Comparison of ENCODE assay signal across 8 cellular contexts in genomic region chr2:54579682-54580349, GRCh38.
DNase-seq lines count a peak whose midpoint lies in the region; ATAC-seq, FAIRE-seq and TF ChIP-seq lines count a peak whose summit lies in the region.

No MANE protein-coding gene starts in this region.

- intact Hi-C loops in CD4-positive, alpha-beta T cell (cut with DNase I, micrococcal nuclease): loop anchor here in 1 of 2 experiments (10.0 kb wide), 1 partner anchor 1035 kb away; the partner anchor contains the start of gene PPP4R3B
- intact Hi-C loops in left lung (cut with DNase I): no loop called here

- peak; percentile 53 for ATAC-seq in CD4-positive, alpha-beta T cell (ENCODE audit: poor library complexity)
- ATAC-seq in HG03196 (IDR thresholded peaks at IDR 0.05; ENCODE audit: unreplicated experiment) (peak; percentile 79), left lung (peak; percentile 26)
- peak; percentile 44 to 67 for ATAC-seq in activated CD4-positive, CD25-positive, alpha-beta regulatory T cell treated with anti-CD3 and anti-CD28 coated beads, Interleukin-2, amount 50 U/mL, for 24 hours

- peak overlapping the region; percentile 96 for H3K27ac Mint-ChIP-seq in CD4-positive, alpha-beta T cell
- H3K27ac Mint-ChIP-seq in HFFc6: no peak overlapping the region

- H3K36me3 Mint-ChIP-seq in CD4-positive, alpha-beta T cell (ENCODE audit: low read depth): peaks cover 16% of the 10 kb centered on the region
- H3K36me3 Mint-ChIP-seq in HFFc6 (ENCODE audit: low read depth): peaks cover 12% of the 10 kb centered on the region

- peak overlapping the region; percentile 75 for H3K27ac ChIP-seq in CD4-positive, alpha-beta T cell (ENCODE audit: low read depth, low read length)
- H3K27ac ChIP-seq in left lung: peak overlapping the region; percentile 42 to 71

- H3K27me3 ChIP-seq in CD4-positive, alpha-beta T cell (ENCODE audit: control insufficient read depth, insufficient read depth, low read length): no peaks in the 10 kb centered on the region
- H3K27me3 ChIP-seq in left lung (no peaks in the 10 kb centered on the region), H7 (ENCODE audit: control insufficient read depth, insufficient read depth, low read length) (no peaks in the 10 kb centered on the region)

- H3K4me3 Mint-ChIP-seq in CD4-positive, alpha-beta T cell: peak overlapping the region; percentile 70
- H3K4me3 Mint-ChIP-seq in HFFc6: no peak overlapping the region

- peak in 7 of 10 experiments; percentile 38 to 46 (median 42) for DNase-seq in CD4-positive, alpha-beta T cell
- DNase-seq in GM19239 (ENCODE audit: insufficient read length, low spot score) (no peak), left lung (no peak), HCEC 1CT (no peak), HFFc6 (no peak), H7 (no peak)

- no peak for TF ChIP-seq CTCF in CD4-positive, alpha-beta T cell (IDR thresholded peaks at IDR 0.05)
- TF ChIP-seq CTCF in left lung (IDR thresholded peaks at IDR 0.05) (no peak), HFFc6 (IDR thresholded peaks at IDR 0.05) (no peak)

- H3K9me3 Mint-ChIP-seq in CD4-positive, alpha-beta T cell: no peaks in the 10 kb centered on the region
- no peaks in the 10 kb centered on the region for H3K9me3 Mint-ChIP-seq in HFFc6

- no peaks in the 10 kb centered on the region for H3K9me3 ChIP-seq in CD4-positive, alpha-beta T cell (ENCODE audit: control insufficient read depth, low read length)
- no peaks in the 10 kb centered on the region for H3K9me3 ChIP-seq in left lung

- CTCF ChIA-PET in CD4-positive, alpha-beta T cell (lab: Charles Lee): interaction anchor here (0.9 to 4.6 kb wide), 6 partner anchors 9 to 86 kb away, joined by 3 to 25 read pairs (median 4); no protein-coding TSS in a partner anchor

- FAIRE-seq in GM19239 (lab: Jason Lieb, UNC): peak; percentile 91

- no peaks in the 10 kb centered on the region for H3K27me3 Mint-ChIP-seq in CD4-positive, alpha-beta T cell
- H3K27me3 Mint-ChIP-seq in HFFc6 (ENCODE audit: insufficient read depth): no peaks in the 10 kb centered on the region

- H3K36me3 ChIP-seq in left lung (no peaks in the 10 kb centered on the region), H7 (replicated peaks; ENCODE audit: control insufficient read depth, insufficient read depth, low read length) (no peaks in the 10 kb centered on the region)

- H3K4me3 ChIP-seq in left lung (no peak overlapping the region), H7 (ENCODE audit: insufficient read depth, low read depth, low read length) (no peak overlapping the region)

- H3K4me1 Mint-ChIP-seq in CD4-positive, alpha-beta T cell (ENCODE audit: low read depth): peaks cover 98% of the 10 kb centered on the region
- H3K4me1 Mint-ChIP-seq in HFFc6 (ENCODE audit: low read depth): peaks cover 23% of the 10 kb centered on the region

- peaks cover 33 to 91% of the 10 kb centered on the region in 2 donors for H3K4me1 ChIP-seq in left lung

- POLR2A ChIA-PET in CD4-positive, alpha-beta T cell (lab: Charles Lee): interaction anchor here (0.8 to 4.5 kb wide), 8 partner anchors 8 to 57 kb away, joined by 3 to 51 read pairs (median 4); no protein-coding TSS in a partner anchor

Comparison
In these comparisons a context has a peak if more than half of its experiments do, and no peak if none do; other contexts are left out.
1. ATAC-seq: peak in every context shown above with its lines; median percentile 79 in HG03196; 56 in activated CD4-positive, CD25-positive, alpha-beta regulatory T cell treated with anti-CD3 and anti-CD28 coated beads, Interleukin-2, amount 50 U/mL, for 24 hours; 53 in CD4-positive, alpha-beta T cell; 26 in left lung.
2. DNase-seq: peak in CD4-positive, alpha-beta T cell (7 of 10); none in GM19239 (single experiment), left lung (0 of 2), HCEC 1CT (single experiment), HFFc6 (single experiment) and H7 (single experiment).